ENCODE assay signal across 12 cellular contexts in genomic region chr2:23690421-23691105, GRCh38.
"Had no signal": no experiment of that assay in that cellular context is flagged by ENCODE, and none has a peak within 500 bp of the region (broad histone marks: within the 10 kb centered on the region; RNA-seq: fewer than 3 reads in every experiment).

No MANE protein-coding gene starts in this region.

- DNase-seq: activated CD4-positive, alpha-beta T cell treated with anti-CD3 and anti-CD28 coated beads for 1 hour; activated CD4-positive, alpha-beta T cell treated with anti-CD3 and anti-CD28 coated beads, Interleukin-2, amount 50 U/mL, for 48 hours; activated CD8-positive, alpha-beta memory T cell treated with anti-CD3 and anti-CD28 coated beads, Interleukin-2, amount 10 ng/mL, durations not matched to agents 7 days and 5 days; activated effector memory CD4-positive, alpha-beta T cell treated with Interleukin-2 at 50 U/mL for 16 hours; activated T-cell treated with anti-CD3 and anti-CD28 coated beads, Interleukin-2, amount 50 U/mL, for 24 hours; occipital lobe; stimulated activated CD4-positive, alpha-beta T cell treated with anti-CD3 and anti-CD28 coated beads, Interleukin-15, amount 100 ng/mL, for 24 hours; stimulated activated CD4-positive, alpha-beta T cell treated with anti-CD3 and anti-CD28 coated beads, Interleukin-4, amount 100 ng/mL, for 4 hours; stomach; T1000 had no signal

- H3K27ac ChIP-seq: stomach, vagina had no signal

- H3K9me3 ChIP-seq: stomach, vagina had no signal

- H3K27me3 ChIP-seq: stomach, vagina had no signal

- ATAC-seq: activated CD8-positive, alpha-beta memory T cell treated with anti-CD3 and anti-CD28 coated beads, Interleukin-2, amount 10 ng/mL, durations not matched to agents 7 days and 5 days; esophagus mucosa had no signal

- H3K4me1 ChIP-seq: vagina had no signal

- H3K4me3 ChIP-seq: stomach, vagina had no signal
